ENCODE assay signal across 15 cellular contexts in genomic region chr1:158818991-158819405, GRCh38. TPM values are rescaled to one million over a fixed set of nuclear protein-coding genes. Genes with fewer than 3 reads are reported as not detected.
DNase-seq lines count a peak whose midpoint lies in the region; ATAC-seq, FAIRE-seq and TF ChIP-seq lines count a peak whose summit lies in the region.
"Had no signal": no experiment of that assay in that cellular context is flagged by ENCODE, and none has a peak within 500 bp of the region (broad histone marks: within the 10 kb centered on the region; RNA-seq: fewer than 3 reads in every experiment).

No MANE protein-coding gene starts in this region.

- TF ChIP-seq POLR2A in GM12892 (IDR thresholded peaks at IDR 0.05; ENCODE audit: low read depth, low read length), result no peak

- H3K9me3 ChIP-seq in muscle layer of duodenum (ENCODE audit: control insufficient read depth in 1 of 2, low read length in 2 of 2), result peaks cover 0 to 4% of the 10 kb centered on the region in 2 donors

- no peaks in the 10 kb centered on the region for H3K27me3 ChIP-seq in muscle layer of duodenum (ENCODE audit: low read depth, low read length)

- no peaks in the 10 kb centered on the region for H3K36me3 ChIP-seq in muscle layer of duodenum (ENCODE audit: control insufficient read depth in 1 of 2, insufficient read depth in 2 of 2, low read length in 2 of 2)

- intact Hi-C loops in Right ventricle myocardium inferior (cut with DNase I), result no loop called here

- H3K4me3 ChIP-seq in muscle layer of duodenum (ENCODE audit: low read depth in 1 of 2, low read length in 2 of 2), result no peak overlapping the region

- H3K4me1 ChIP-seq in muscle layer of duodenum (ENCODE audit: control insufficient read depth in 1 of 2, insufficient read depth in 2 of 2, low read length in 2 of 2), result no peaks in the 10 kb centered on the region

- H3K27ac ChIP-seq in angular gyrus (ENCODE audit: low read depth, low read length) (peak overlapping the region; percentile 32), muscle layer of duodenum (ENCODE audit: low read length) (peak overlapping the region; percentile 17)

- ATAC-seq in GM21723 (IDR thresholded peaks at IDR 0.05; ENCODE audit: unreplicated experiment) (peak; percentile 16), GM18870 (IDR thresholded peaks at IDR 0.05; ENCODE audit: unreplicated experiment) (no peak), Right ventricle myocardium inferior (no peak)
- ATAC-seq in activated CD4-positive, CD25-positive, alpha-beta regulatory T cell treated with anti-CD3 and anti-CD28 coated beads, Interleukin-2, amount 50 U/mL, for 24 hours, result no peak

- DNase-seq in GM12892 (ENCODE audit: insufficient read length) (no peak), Right ventricle myocardium inferior (ENCODE audit: missing footprints) (no peak), iPS-NIHi11 (ENCODE audit: low spot score) (no peak)
- DNase-seq: activated CD4-positive, alpha-beta T cell treated with anti-CD3 and anti-CD28 coated beads for 1 hour; NCI-H2171 treated with DMSO at 0.1 percent for 48 hours; RPMI8226 had no signal

- peak; percentile 80 for FAIRE-seq in GM12892 (lab: Jason Lieb, UNC)
- FAIRE-seq: endothelial cell of umbilical vein had no signal

RNA-seq across cellular contexts. Expression of gene MNDA, which starts 12.2 kb away (rescaled TPM):
- 22.6 TPM for polyA plus RNA-seq in GM12892 (2012; ENCODE audit: missing spikeins)
- 4.9 TPM for total RNA-seq in Right ventricle myocardium inferior
- total RNA-seq: endothelial cell of umbilical vein had no signal
- polyA plus RNA-seq: endothelial cell of umbilical vein, neural cell had no signal

RNA-seq across cellular contexts. Expression of gene OR6N2, which starts 38.0 kb away (rescaled TPM):
- polyA plus RNA-seq in GM12892 (2012; ENCODE audit: missing spikeins), result not detected
- not detected for total RNA-seq in Right ventricle myocardium inferior
- total RNA-seq: endothelial cell of umbilical vein, subcutaneous adipose tissue had no signal
- polyA plus RNA-seq: endothelial cell of umbilical vein, IgD-negative memory B cell, neural cell had no signal

RNA-seq across cellular contexts. Expression of gene OR6N1, which starts 47.0 kb away (rescaled TPM):
- not detected for polyA plus RNA-seq in GM12892 (2012; ENCODE audit: missing spikeins)
- not detected for total RNA-seq in Right ventricle myocardium inferior
- total RNA-seq: endothelial cell of umbilical vein, subcutaneous adipose tissue had no signal
- polyA plus RNA-seq: endothelial cell of umbilical vein, IgD-negative memory B cell, neural cell had no signal
